ENCODE assay signal across 22 cellular contexts in the genomic region with DNA sequence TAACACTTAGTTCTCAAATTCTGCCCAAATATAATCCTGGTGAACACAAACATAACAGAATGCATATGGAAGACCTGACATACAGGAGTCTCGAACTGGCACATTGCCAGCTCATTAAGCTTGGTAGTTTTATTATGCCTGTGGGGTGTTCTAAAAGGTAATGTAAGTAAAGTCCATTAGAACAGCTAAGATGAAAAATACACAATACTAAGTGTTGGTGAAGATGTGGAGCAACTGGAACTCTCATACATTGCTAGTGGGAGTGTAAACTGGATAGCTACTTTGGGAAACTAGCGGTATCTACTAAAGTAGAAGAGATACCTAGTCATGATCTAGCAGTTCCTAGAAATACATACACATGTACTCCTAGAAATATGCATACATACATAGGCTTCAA. TPM values are rescaled to one million over a fixed set of nuclear protein-coding genes. Genes with fewer than 3 reads are reported as not detected.
DNase-seq lines count a peak whose midpoint lies in the region; ATAC-seq and TF ChIP-seq lines count a peak whose summit lies in the region.
"Had no signal": no experiment of that assay in that cellular context is flagged by ENCODE, and none has a peak within 500 bp of the region (broad histone marks: within the 10 kb centered on the region; RNA-seq: fewer than 3 reads in every experiment).

No MANE protein-coding gene starts in this region.

- no TSS peak for BruUV-seq in HCT116 (replicated peaks; lab: Mats Ljungman, UMichigan)

- intact Hi-C loops in HCT116 (cut with micrococcal nuclease), result no loop called here
- intact Hi-C loops in spleen (cut with DNase I; ENCODE audit: low total_unique reads), result no loop called here

- TF ChIP-seq RAD21 in HCT116 (IDR thresholded peaks at IDR 0.05; ENCODE audit: low read depth), result no peak

- ATAC-seq in HCT116 (no peak), HG03520 (IDR thresholded peaks at IDR 0.05; ENCODE audit: unreplicated experiment) (no peak), GM21526 (IDR thresholded peaks at IDR 0.05; ENCODE audit: low FRiP score, unreplicated experiment) (no peak), GM19023 (IDR thresholded peaks at IDR 0.05; ENCODE audit: unreplicated experiment) (no peak)
- no peak for ATAC-seq in activated naive CD4-positive, alpha-beta T cell treated with anti-CD3 and anti-CD28 coated beads, Interleukin-2, amount 50 U/mL, for 72 hours
- ATAC-seq: activated CD8-positive, alpha-beta memory T cell treated with anti-CD3 and anti-CD28 coated beads, Interleukin-2, amount 10 ng/mL, durations not matched to agents 7 days and 5 days had no signal

- no peaks in the 10 kb centered on the region for H3K36me3 Mint-ChIP-seq in activated naive CD4-positive, alpha-beta T cell treated with anti-CD3 and anti-CD28 coated beads, Interleukin-2, amount 50 U/mL, for 72 hours
- H3K36me3 Mint-ChIP-seq: activated naive CD4-positive, alpha-beta T cell treated with anti-CD3 and anti-CD28 coated beads, Interleukin-2, amount 10 ng/mL, durations not matched to agents 7 days and 5 days; memory B cell; stimulated activated naive B cell treated with anti-CD40 and anti-IgM and Interleukin-4, amounts not matched to agents 10 μg/mL and 1 μg/mL and 100 μg/mL, for 72 hours had no signal

- H3K27me3 ChIP-seq in HCT116 (ENCODE audit: insufficient read depth, low read length), result no peaks in the 10 kb centered on the region
- no peaks in the 10 kb centered on the region for H3K27me3 ChIP-seq in hepatocyte
- no peaks in the 10 kb centered on the region for H3K27me3 ChIP-seq in spleen (replicated peaks in 1 of 7)
- H3K27me3 ChIP-seq: testis had no signal

- TF ChIP-seq POLR2A in HCT116 (IDR thresholded peaks at IDR 0.05; ENCODE audit: borderline replicate concordance, extremely low read depth, insufficient read depth, insufficient read length) (no peak), spleen (IDR thresholded peaks at IDR 0.05) (no peak)

- peak overlapping the region; percentile 70 for H2AFZ ChIP-seq in HCT116 (ENCODE audit: low read depth, low read length, poor library complexity, severe bottlenecking)
- H2AFZ ChIP-seq in hepatocyte, result no peak overlapping the region

- WGBS in hepatocyte (ENCODE audit: low lambda C conversion rate, missing lambda C conversion rate), result 87% methylated on average over 2 of the region's 2 CpGs
- whole genome bisulfite sequencing in spleen, 5 donors, result 72 to 86% (median 81%) methylated on average over 2 of the region's 2 CpGs

- H3K27ac ChIP-seq in HCT116 (ENCODE audit: low read depth, low read length), result no peak overlapping the region
- H3K27ac ChIP-seq in RWPE1, result peak overlapping the region; percentile 93
- H3K27ac ChIP-seq in hepatocyte, result peak overlapping the region; percentile 67
- peak overlapping the region in 7 of 8 donors; percentile 59 to 87 (median 76) for H3K27ac ChIP-seq in spleen
- H3K27ac ChIP-seq: cardiac muscle cell, WERI-Rb-1 had no signal

- TF ChIP-seq CTCF in HCT116 (IDR thresholded peaks at IDR 0.05 in 2 of 3, conservative IDR thresholded peaks at IDR 0.05 in 1 of 3; ENCODE audit: borderline replicate concordance in 1 of 3, insufficient read depth in 1 of 3, low read depth in 2 of 3, low read length in 2 of 3) (no peak), RWPE1 (conservative IDR thresholded peaks at IDR 0.05; ENCODE audit: low read depth) (no peak), hepatocyte (IDR thresholded peaks at IDR 0.05; ENCODE audit: poor library complexity) (no peak), spleen (IDR thresholded peaks at IDR 0.05 in 8 of 11, conservative IDR thresholded peaks at IDR 0.05 in 3 of 11) (no peak)

- no peaks in the 10 kb centered on the region for H3K9me3 ChIP-seq in HCT116 (ENCODE audit: control insufficient read depth in 1 of 2, insufficient read depth in 1 of 2, low read depth in 1 of 2, low read length in 2 of 2)
- no peaks in the 10 kb centered on the region for H3K9me3 ChIP-seq in hepatocyte (ENCODE audit: low read depth)
- peaks cover 0 to 5% (median 0%) of the 10 kb centered on the region in 8 donors for H3K9me3 ChIP-seq in spleen
- H3K9me3 ChIP-seq: testis had no signal

- H3K9me3 Mint-ChIP-seq in activated naive CD4-positive, alpha-beta T cell treated with anti-CD3 and anti-CD28 coated beads, Interleukin-2, amount 50 U/mL, for 72 hours, result no peaks in the 10 kb centered on the region
- H3K9me3 Mint-ChIP-seq: stimulated activated naive B cell treated with anti-CD40 and anti-IgM and Interleukin-4, amounts not matched to agents 10 μg/mL and 1 μg/mL and 100 μg/mL, for 72 hours had no signal

- no peak overlapping the region for H3K27ac Mint-ChIP-seq in activated naive CD4-positive, alpha-beta T cell treated with anti-CD3 and anti-CD28 coated beads, Interleukin-2, amount 50 U/mL, for 72 hours
- H3K27ac Mint-ChIP-seq: activated CD8-positive, alpha-beta memory T cell treated with anti-CD3 and anti-CD28 coated beads, Interleukin-2, amount 10 ng/mL, durations not matched to agents 7 days and 5 days; activated naive CD4-positive, alpha-beta T cell treated with anti-CD3 and anti-CD28 coated beads, Interleukin-2, amount 10 ng/mL, durations not matched to agents 7 days and 5 days; CD4-positive, CD25-positive, alpha-beta regulatory T cell; memory B cell; stimulated activated naive B cell treated with anti-CD40 and anti-IgM and Interleukin-4, amounts not matched to agents 10 μg/mL and 1 μg/mL and 100 μg/mL, for 72 hours had no signal

- H3K9ac ChIP-seq in HCT116 (ENCODE audit: low read length), result no peak overlapping the region

- no peaks in the 10 kb centered on the region for H4K20me1 ChIP-seq in HCT116 (ENCODE audit: insufficient read depth)
- H4K20me1 ChIP-seq in hepatocyte (ENCODE audit: insufficient read depth, poor library complexity, severe bottlenecking), result no peaks in the 10 kb centered on the region

- H3K9me2 ChIP-seq in HCT116 (ENCODE audit: insufficient read depth) (no peaks in the 10 kb centered on the region), hepatocyte (replicated peaks; ENCODE audit: insufficient read depth) (no peaks in the 10 kb centered on the region)

- RAD21 ChIA-PET in HCT116 (lab: Charles Lee; ENCODE audit: low non-redundant PET in 1 of 2, low total read pairs in 2 of 2, uncharacterized antibody in 2 of 2, unreplicated experiment in 2 of 2), result no interaction called here

- DNase-seq in HCT116 (ENCODE audit: low read depth, low spot score), result no peak
- no peak for DNase-seq in RWPE1 (ENCODE audit: low spot score)
- no peak for DNase-seq in hepatocyte (ENCODE audit: low spot score)
- no peak for DNase-seq in spleen
- no peak for DNase-seq in activated naive CD4-positive, alpha-beta T cell treated with anti-CD3 and anti-CD28 coated beads, Interleukin-2, amount 50 U/mL, for 72 hours (ENCODE audit: low spot score in 2 of 2)
- DNase-seq: activated CD4-positive, alpha-beta T cell treated with anti-CD3 and anti-CD28 coated beads, Interleukin-2, amount 50 U/mL, for 1 hour; activated CD8-positive, alpha-beta memory T cell treated with anti-CD3 and anti-CD28 coated beads, Interleukin-2, amount 10 ng/mL, durations not matched to agents 7 days and 5 days; activated naive CD4-positive, alpha-beta T cell treated with anti-CD3 and anti-CD28 coated beads, Interleukin-2, amount 10 ng/mL, durations not matched to agents 7 days and 5 days; cortex of kidney; NCI-H1092; NCI-H187 treated with DMSO at 0.1 percent for 48 hours; NCI-H774; stimulated activated CD4-positive, alpha-beta T cell treated with anti-CD3 and anti-CD28 coated beads, Interleukin-4, amount 100 ng/mL, for 24 hours; stimulated activated naive B cell treated with anti-CD40 and anti-IgM and Interleukin-4, amounts not matched to agents 10 μg/mL and 1 μg/mL and 100 μg/mL, for 72 hours; WERI-Rb-1 had no signal

- H3K4me3 ChIP-seq in HCT116 (replicated peaks in 1 of 2; ENCODE audit: low read depth in 1 of 2, low read length in 2 of 2) (peak overlapping the region in 1 of 2 experiments; percentile 31; a peak in 2 of 4 replicates), hepatocyte (no peak overlapping the region), spleen (peak overlapping the region in 1 of 8 donors; percentile 35)
- H3K4me3 ChIP-seq: cardiac muscle cell, testis had no signal

- H3K4me2 ChIP-seq in HCT116 (ENCODE audit: low read length), result peak overlapping the region; percentile 72
- no peak overlapping the region for H3K4me2 ChIP-seq in hepatocyte

- CTCF ChIA-PET in HCT116 (lab: Charles Lee), result interaction anchor here (1.0 kb wide), 1 partner anchor 11 kb away, joined by 3 read pairs; no protein-coding TSS in a partner anchor
- CTCF ChIA-PET in RWPE1 (lab: Yijun Ruan, JAX), result interaction anchor here (0.6 to 1.6 kb wide), 2 partner anchors 24 to 567 kb away, joined by 3 to 4 read pairs; partner anchors contain the start of gene RAB10

- POLR2A ChIA-PET in HCT116 (lab: Charles Lee), result interaction anchor here (1.6 kb wide), 1 partner anchor 8 kb away, joined by 5 read pairs; no protein-coding TSS in a partner anchor
- POLR2A ChIA-PET in RWPE1 (lab: Yijun Ruan, JAX; ENCODE audit: low non-redundant PET), result interaction anchor here (0.5 to 1.6 kb wide), 4 partner anchors 9 to 24 kb away, joined by 3 to 7 read pairs (median 5); partner anchors contain the start of gene RAB10

- peaks cover 44 to 58% of the 10 kb centered on the region in 2 experiments for H3K4me1 ChIP-seq in HCT116 (ENCODE audit: control insufficient read depth in 1 of 2, insufficient read depth in 2 of 2, low read length in 2 of 2)
- peaks cover 22% of the 10 kb centered on the region for H3K4me1 ChIP-seq in hepatocyte (ENCODE audit: insufficient read depth)
- H3K4me1 ChIP-seq in spleen, result peaks cover 0 to 62% (median 17%) of the 10 kb centered on the region in 6 donors

- H3K36me3 ChIP-seq in HCT116 (ENCODE audit: control insufficient read depth in 1 of 2, insufficient read depth in 2 of 2, low read length in 2 of 2) (no peaks in the 10 kb centered on the region), hepatocyte (replicated peaks; ENCODE audit: insufficient read depth, low read depth) (no peaks in the 10 kb centered on the region), spleen (no peaks in the 10 kb centered on the region)
- H3K36me3 ChIP-seq: cardiac muscle cell, WERI-Rb-1 had no signal

- H3K79me2 ChIP-seq in HCT116 (ENCODE audit: insufficient read depth, low read length), result no peaks in the 10 kb centered on the region
- no peaks in the 10 kb centered on the region for H3K79me2 ChIP-seq in hepatocyte

TF ChIP-seq in HCT116, 20 proteins besides CTCF, POLR2A, EP300 and RAD21 (continues in another document):
- peak; percentile 46 for TF ChIP-seq CBX3 (IDR thresholded peaks at IDR 0.05; ENCODE audit: low read depth)

RNA-seq across cellular contexts. Expression of gene RAB10, which starts 24.3 kb away (rescaled TPM):
- total RNA-seq in HCT116 (2021; ENCODE audit: unreplicated experiment) (167 TPM), hepatocyte (110 and 122 TPM in 2 replicates), spleen (100 to 1,000 TPM; 104 to 135 (median 123) TPM)
- polyA plus RNA-seq in HCT116 (2012), result 107 and 113 TPM in 2 replicates
- polyA plus RNA-seq in hepatocyte (100 and 107 TPM in 2 replicates), spleen (10 to 100 TPM; 24.4 to 42.4 (median 34.3) TPM)
- total RNA-seq in activated naive CD4-positive, alpha-beta T cell treated with anti-CD3 and anti-CD28 coated beads, Interleukin-2, amount 50 U/mL, for 72 hours, result 10 to 100 TPM; 83.1 to 90.1 TPM

RNA-seq across cellular contexts. Expression of gene KIF3C, which starts 27.3 kb away (rescaled TPM):
- 5.4 TPM for total RNA-seq in HCT116 (2021; ENCODE audit: unreplicated experiment)
- polyA plus RNA-seq in HCT116 (2012), result 4.6 and 6.3 TPM in 2 replicates
- 6.5 and 8.4 TPM in 2 replicates for total RNA-seq in hepatocyte
- 6.9 and 10.9 TPM in 2 replicates for polyA plus RNA-seq in hepatocyte
- total RNA-seq in spleen, result 1 to 10 TPM; 3.0 to 6.5 (median 4.7) TPM
- under 1 TPM; 0.33 to 0.99 (median 0.49) TPM for polyA plus RNA-seq in spleen
- 1 to 10 TPM in 1 of 2 donors, under 1 TPM in 1; 0.48 to 6.7 TPM for total RNA-seq in activated naive CD4-positive, alpha-beta T cell treated with anti-CD3 and anti-CD28 coated beads, Interleukin-2, amount 50 U/mL, for 72 hours
